In genomic region chr7:25619963-25620799, GRCh38 we compare ENCODE assay signal across 10 cellular contexts.
DNase-seq lines count a peak whose midpoint lies in the region; ATAC-seq, FAIRE-seq and TF ChIP-seq lines count a peak whose summit lies in the region.
"Had no signal": no experiment of that assay in that cellular context is flagged by ENCODE, and none has a peak within 500 bp of the region (broad histone marks: within the 10 kb centered on the region; RNA-seq: fewer than 3 reads in every experiment).

No MANE protein-coding gene starts in this region.

- H3K36me3 Mint-ChIP-seq in IgD-negative memory B cell: peaks cover 2% of the 10 kb centered on the region
- no peaks in the 10 kb centered on the region for H3K36me3 Mint-ChIP-seq in endodermal cell (ENCODE audit: low read depth)

- H3K36me3 ChIP-seq in gastrocnemius medialis (no peaks in the 10 kb centered on the region), endodermal cell (ENCODE audit: control insufficient read depth, insufficient read depth, low read length) (no peaks in the 10 kb centered on the region)

- H3K4me3 Mint-ChIP-seq in IgD-negative memory B cell (peak overlapping the region; percentile 40 to 93 (median 75)), endodermal cell (no peak overlapping the region)

- no peaks in the 10 kb centered on the region for H3K27me3 ChIP-seq in gastrocnemius medialis
- no peaks in the 10 kb centered on the region for H3K27me3 ChIP-seq in endodermal cell (ENCODE audit: control insufficient read depth, insufficient read depth, low read length, poor library complexity, severe bottlenecking)

- no peak for ATAC-seq in SK-N-SH treated with all-trans-retinoic acid at 6 μM for 48 hours
- ATAC-seq in esophagus mucosa: peak; percentile 54
- peak; percentile 59 to 64 for ATAC-seq in gastrocnemius medialis

- no peak for TF ChIP-seq POLR2A in gastrocnemius medialis (IDR thresholded peaks at IDR 0.05)

- in situ Hi-C loops in gastrocnemius medialis (cut with MboI; ENCODE audit: low sequenced_read_pairs in 4 of 4): no loop called here

- H3K4me1 ChIP-seq in gastrocnemius medialis: peaks cover 0 to 27% of the 10 kb centered on the region in 2 donors
- H3K4me1 ChIP-seq in endodermal cell (ENCODE audit: control insufficient read depth, insufficient read depth, low read length): no peaks in the 10 kb centered on the region

- H3K27ac Mint-ChIP-seq in IgD-negative memory B cell (peak overlapping the region; percentile 2 to 92 (median 65)), endodermal cell (no peak overlapping the region)

- no peak for TF ChIP-seq CTCF in gastrocnemius medialis (IDR thresholded peaks at IDR 0.05 in 4 of 5, conservative IDR thresholded peaks at IDR 0.05 in 1 of 5)
- no peak for TF ChIP-seq CTCF in endodermal cell (conservative IDR thresholded peaks at IDR 0.05)

- H3K4me3 ChIP-seq in gastrocnemius medialis (no peak overlapping the region), endodermal cell (ENCODE audit: low read length) (no peak overlapping the region)
- H3K4me3 ChIP-seq: skin epidermis had no signal

- H3K9me3 Mint-ChIP-seq in IgD-negative memory B cell: peaks cover 0 to 2% (median 0%) of the 10 kb centered on the region in 3 donors
- peaks cover 1% of the 10 kb centered on the region for H3K9me3 Mint-ChIP-seq in endodermal cell

- no peak for FAIRE-seq in urothelium cell line (lab: Jason Lieb, UNC)
- FAIRE-seq: endothelial cell of umbilical vein had no signal

- intact Hi-C loops in gastrocnemius medialis (cut with DNase I; ENCODE audit: low total_unique reads): no loop called here

- peaks cover 7% of the 10 kb centered on the region for H3K27me3 Mint-ChIP-seq in IgD-negative memory B cell
- no peaks in the 10 kb centered on the region for H3K27me3 Mint-ChIP-seq in endodermal cell (ENCODE audit: insufficient read depth)

- no peaks in the 10 kb centered on the region for H3K9me3 ChIP-seq in gastrocnemius medialis
- no peaks in the 10 kb centered on the region for H3K9me3 ChIP-seq in endodermal cell (ENCODE audit: control insufficient read depth, low read length)

- peak; percentile 15 to 31 for DNase-seq in gastrocnemius medialis
- DNase-seq in endodermal cell: no peak
- DNase-seq in HCEC 1CT: no peak
- no peak for DNase-seq in HT-29 (ENCODE audit: low spot score)
- no peak for DNase-seq in urothelium cell line (ENCODE audit: low spot score)

- peaks cover 25 to 51% (median 27%) of the 10 kb centered on the region in 3 donors for H3K4me1 Mint-ChIP-seq in IgD-negative memory B cell
- H3K4me1 Mint-ChIP-seq in endodermal cell: no peaks in the 10 kb centered on the region

- no peak overlapping the region for H3K9ac ChIP-seq in endodermal cell (ENCODE audit: extremely low read depth, low read length, poor library complexity, severe bottlenecking)

- H3K27ac ChIP-seq in gastrocnemius medialis (peak overlapping the region; percentile 55 to 74 (median 64)), endodermal cell (ENCODE audit: low read depth, low read length) (no peak overlapping the region)

- WGBS in endodermal cell (ENCODE audit: insufficient coverage in 1 of 2, insufficient read length in 1 of 2), 2 experiments: 86 to 97% methylated on average over 5 to 8 of the region's 8 CpGs

TF ChIP-seq in SK-N-SH treated with all-trans-retinoic acid at 6 μM for 48 hours, 23 proteins besides CTCF, POLR2A, EP300 and RAD21:
- TF ChIP-seq CSDC2 (CRISPR knock-in tag; IDR thresholded peaks at IDR 0.05) (no peak), ZNF565 (CRISPR knock-in tag; conservative IDR thresholded peaks at IDR 0.05; ENCODE audit: low read depth) (no peak), SNAI2 (CRISPR knock-in tag; IDR thresholded peaks at IDR 0.05) (no peak), ZFP3 (CRISPR knock-in tag; IDR thresholded peaks at IDR 0.05) (no peak), ZNF70 (CRISPR knock-in tag; IDR thresholded peaks at IDR 0.05) (peak; percentile 92), POU6F1 (CRISPR knock-in tag; IDR thresholded peaks at IDR 0.05; ENCODE audit: borderline replicate concordance, low read depth) (no peak), CREB5 (CRISPR knock-in tag; IDR thresholded peaks at IDR 0.05; ENCODE audit: low read depth) (no peak), RARB (CRISPR knock-in tag; IDR thresholded peaks at IDR 0.05) (no peak), ZFP30 (CRISPR knock-in tag; IDR thresholded peaks at IDR 0.05) (no peak), ESRRG (CRISPR knock-in tag; IDR thresholded peaks at IDR 0.05) (no peak), ARNTL (CRISPR knock-in tag; IDR thresholded peaks at IDR 0.05; ENCODE audit: borderline replicate concordance, low read depth) (no peak), BACH2 (CRISPR knock-in tag; IDR thresholded peaks at IDR 0.05; ENCODE audit: borderline replicate concordance) (no peak), CSRNP3 (CRISPR knock-in tag; IDR thresholded peaks at IDR 0.05) (no peak), ZNF8 (CRISPR knock-in tag; IDR thresholded peaks at IDR 0.05) (no peak), OSR1 (CRISPR knock-in tag; IDR thresholded peaks at IDR 0.05) (no peak), TCF4 (CRISPR knock-in tag; IDR thresholded peaks at IDR 0.05; ENCODE audit: borderline replicate concordance) (peak; percentile 89), TSHZ2 (CRISPR knock-in tag; IDR thresholded peaks at IDR 0.05) (peak; percentile 62), TOX (CRISPR knock-in tag; IDR thresholded peaks at IDR 0.05; ENCODE audit: borderline replicate concordance) (no peak), PPARA (CRISPR knock-in tag; IDR thresholded peaks at IDR 0.05; ENCODE audit: borderline replicate concordance) (no peak)

Comparison
In these comparisons a context has a peak if more than half of its experiments do, and no peak if none do; other contexts are left out.
1. DNase-seq: peak in gastrocnemius medialis (2 of 2); none in endodermal cell (single experiment), HCEC 1CT (single experiment), HT-29 (single experiment) and urothelium cell line (single experiment).